Comparison of ENCODE assay signal across 9 cellular contexts in genomic region chr9:6630502-6631206, GRCh38. TPM values are rescaled to one million over a fixed set of nuclear protein-coding genes. Genes with fewer than 3 reads are reported as not detected.
A peak's percentile ranks its signal among the peaks of the same experiment; 100 is the strongest.
DNase-seq lines count a peak whose midpoint lies in the region; ATAC-seq and TF ChIP-seq lines count a peak whose summit lies in the region.
"Had no signal": no experiment of that assay in that cellular context is flagged by ENCODE, and none has a peak within 500 bp of the region (broad histone marks: within the 10 kb centered on the region; RNA-seq: fewer than 3 reads in every experiment).

No MANE protein-coding gene starts in this region.

- no peak for TF ChIP-seq CTCF in glutamatergic neuron (IDR thresholded peaks at IDR 0.05; ENCODE audit: partially characterized antibody, unreplicated experiment)
- TF ChIP-seq CTCF in progenitor cell of endocrine pancreas (IDR thresholded peaks at IDR 0.05; ENCODE audit: unreplicated experiment) = no peak

- H3K27me3 Mint-ChIP-seq in glutamatergic neuron (ENCODE audit: unreplicated experiment) (peaks cover 2% of the 10 kb centered on the region), progenitor cell of endocrine pancreas (peaks cover 6% of the 10 kb centered on the region)

- H3K27ac Mint-ChIP-seq in glutamatergic neuron (ENCODE audit: unreplicated experiment) (no peak overlapping the region), progenitor cell of endocrine pancreas (no peak overlapping the region)

- H3K4me1 Mint-ChIP-seq in glutamatergic neuron (ENCODE audit: low read depth, unreplicated experiment) (peaks cover 6% of the 10 kb centered on the region), progenitor cell of endocrine pancreas (ENCODE audit: low read depth) (no peaks in the 10 kb centered on the region)

- H3K4me3 Mint-ChIP-seq in glutamatergic neuron (ENCODE audit: unreplicated experiment) (no peak overlapping the region), progenitor cell of endocrine pancreas (ENCODE audit: low read depth) (no peak overlapping the region)

- H3K9me3 Mint-ChIP-seq in glutamatergic neuron (ENCODE audit: unreplicated experiment) (no peaks in the 10 kb centered on the region), progenitor cell of endocrine pancreas (ENCODE audit: low read depth) (no peaks in the 10 kb centered on the region)

- DNase-seq in left kidney (ENCODE audit: low read depth, low spot score) (peak; percentile 34), glutamatergic neuron (no peak), NCI-H2171 (lab: John Stamatoyannopoulos, UW) (no peak), progenitor cell of endocrine pancreas (ENCODE audit: low spot score, unreplicated experiment) (no peak)
- DNase-seq: NCI-H187 had no signal

- no peaks in the 10 kb centered on the region for H3K36me3 Mint-ChIP-seq in glutamatergic neuron (ENCODE audit: unreplicated experiment)
- H3K36me3 Mint-ChIP-seq in progenitor cell of endocrine pancreas (ENCODE audit: insufficient read depth) = no peaks in the 10 kb centered on the region

- ATAC-seq in GM18511 (IDR thresholded peaks at IDR 0.05; ENCODE audit: unreplicated experiment) (peak; percentile 68), GM21381 (IDR thresholded peaks at IDR 0.05; ENCODE audit: unreplicated experiment) (peak; percentile 58), HG03439 (IDR thresholded peaks at IDR 0.05; ENCODE audit: unreplicated experiment) (peak; percentile 58), HG03469 (IDR thresholded peaks at IDR 0.05; ENCODE audit: unreplicated experiment) (no peak)

RNA-seq across cellular contexts. Expression of gene GLDC, which starts 14.9 kb away (rescaled TPM):
- total RNA-seq in glutamatergic neuron (ENCODE audit: unreplicated experiment) = 42.9 TPM
- 11.1 and 11.3 TPM in 2 replicates for total RNA-seq in progenitor cell of endocrine pancreas
